In the genomic region with DNA sequence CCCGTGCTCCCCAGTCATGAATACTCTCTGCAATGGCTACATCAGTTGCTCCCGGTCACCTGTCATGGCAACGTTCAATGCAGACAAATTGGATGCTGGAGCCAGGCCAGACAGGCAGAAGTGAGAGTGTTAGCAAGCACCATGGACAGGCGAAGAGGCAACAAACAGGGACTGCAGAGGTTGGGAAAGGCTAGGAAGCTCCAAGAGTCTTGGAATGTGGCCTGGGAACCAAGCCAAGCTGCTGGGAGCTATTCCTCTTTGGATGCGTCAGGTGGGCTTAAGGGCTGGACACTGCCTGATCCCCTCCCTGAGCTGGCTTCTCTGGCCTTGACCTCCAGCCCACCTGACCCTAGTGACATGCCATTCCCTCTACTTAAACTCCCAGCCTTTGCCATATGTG, we compare ENCODE assay signal across 31 cellular contexts.
DNase-seq lines count a peak whose midpoint lies in the region; ATAC-seq, FAIRE-seq and TF ChIP-seq lines count a peak whose summit lies in the region.
"Had no signal": no experiment of that assay in that cellular context is flagged by ENCODE, and none has a peak within 500 bp of the region (broad histone marks: within the 10 kb centered on the region; RNA-seq: fewer than 3 reads in every experiment).

No MANE protein-coding gene starts in this region.

- TF ChIP-seq CTCF in RWPE2 (IDR thresholded peaks at IDR 0.05; ENCODE audit: poor library complexity, severe bottlenecking) (no peak), kidney (IDR thresholded peaks at IDR 0.05; ENCODE audit: borderline replicate concordance, extremely low read depth, insufficient read depth) (no peak), sigmoid colon (IDR thresholded peaks at IDR 0.05) (no peak)

- WGBS in sigmoid colon, 2 donors = 75 to 76% methylated on average over 5 of the region's 5 CpGs

- H3K9me3 ChIP-seq in RWPE2 (ENCODE audit: severe bottlenecking) = no peaks in the 10 kb centered on the region
- H3K9me3 ChIP-seq in kidney (ENCODE audit: control insufficient read depth in 1 of 2, low read length in 2 of 2) = no peaks in the 10 kb centered on the region
- no peaks in the 10 kb centered on the region for H3K9me3 ChIP-seq in sigmoid colon
- H3K9me3 ChIP-seq: A549, ascending aorta, BLaER1, MG63, psoas muscle, suprapubic skin, uterus had no signal

- no peak for TF ChIP-seq RAD21 in Ishikawa (IDR thresholded peaks at IDR 0.05; ENCODE audit: low read depth)

- no peak for TF ChIP-seq POLR2A in sigmoid colon (IDR thresholded peaks at IDR 0.05)

- peak; percentile 57 for ATAC-seq in RWPE2 (ENCODE audit: low read depth)
- ATAC-seq in sciatic nerve = no peak
- ATAC-seq in HG03196 (IDR thresholded peaks at IDR 0.05; ENCODE audit: unreplicated experiment) = no peak
- ATAC-seq: activated T-helper 17 cell treated with anti-CD3 and anti-CD28 coated beads, Interleukin-2, amount 50 U/mL, for 72 hours; left ventricle myocardium superior; naive thymus-derived CD4-positive, alpha-beta T cell; psoas muscle; stimulated activated memory B cell treated with anti-CD40 and anti-IgM and Interleukin-4, amounts not matched to agents 10 μg/mL and 1 μg/mL and 100 μg/mL, for 72 hours had no signal

- intact Hi-C loops in kidney (cut with DNase I) = no loop called here
- intact Hi-C loops in sciatic nerve (cut with DNase I) = no loop called here
- intact Hi-C loops in sigmoid colon (cut with DNase I) = no loop called here

- H3K4me1 ChIP-seq in RWPE2 (ENCODE audit: insufficient read depth, poor library complexity, severe bottlenecking) = peaks cover 9% of the 10 kb centered on the region
- no peaks in the 10 kb centered on the region for H3K4me1 ChIP-seq in kidney (ENCODE audit: control insufficient read depth in 1 of 2, insufficient read depth in 1 of 2, low read depth in 1 of 2, low read length in 2 of 2)
- H3K4me1 ChIP-seq in sigmoid colon = no peaks in the 10 kb centered on the region
- H3K4me1 ChIP-seq: A549, ascending aorta, psoas muscle, suprapubic skin, uterus had no signal

- TF ChIP-seq EP300 in Ishikawa (IDR thresholded peaks at IDR 0.05; ENCODE audit: borderline replicate concordance) = no peak
- TF ChIP-seq EP300 in sigmoid colon (IDR thresholded peaks at IDR 0.05) = no peak

- peak; percentile 33 for DNase-seq in NCI-H1092 (lab: John Stamatoyannopoulos, UW)
- DNase-seq in NCI-H1092 treated with DMSO at 0.1 percent for 48 hours (lab: John Stamatoyannopoulos, UW) = no peak
- no peak for DNase-seq in RWPE2 (ENCODE audit: low spot score)
- peak; percentile 42 for DNase-seq in kidney
- DNase-seq in sciatic nerve (ENCODE audit: low spot score) = no peak
- DNase-seq in sigmoid colon = no peak
- DNase-seq: activated CD4-positive, alpha-beta T cell treated with anti-CD3 and anti-CD28 coated beads, Interleukin-2, amount 50 U/mL, for 4 hours; activated CD4-positive, CD25-positive, alpha-beta regulatory T cell; activated CD8-positive, alpha-beta memory T cell treated with anti-CD3 and anti-CD28 coated beads, Interleukin-2, amount 50 U/mL, for 4 hours; COR-L47; dorsolateral prefrontal cortex; HCEC 1CT; left ventricle myocardium superior; MG63; naive thymus-derived CD4-positive, alpha-beta T cell; NCI-H1436 treated with DMSO at 0.1 percent for 48 hours; nucleus accumbens; psoas muscle; Right ventricle myocardium superior; small intestine; stimulated activated CD4-positive, alpha-beta T cell treated with anti-CD3 and anti-CD28 coated beads, Interleukin-2, amount 100 ng/mL, for 48 hours; uterus had no signal

- no peak overlapping the region for H3K9ac ChIP-seq in kidney (ENCODE audit: low read length in 2 of 2)
- H3K9ac ChIP-seq: BLaER1 had no signal

- no peak for FAIRE-seq in kidney (lab: Jason Lieb, UNC)
- FAIRE-seq: A549, GM19239, small intestine had no signal

- H3K27me3 ChIP-seq in RWPE2 (ENCODE audit: insufficient read depth, poor library complexity, severe bottlenecking) = no peaks in the 10 kb centered on the region
- H3K27me3 ChIP-seq in sigmoid colon = peaks cover 0 to 3% (median 0%) of the 10 kb centered on the region in 3 donors
- H3K27me3 ChIP-seq: ascending aorta, BLaER1, MG63, uterus had no signal

- H3K4me3 ChIP-seq in RWPE2 (ENCODE audit: severe bottlenecking) (no peak overlapping the region), kidney (ENCODE audit: low read length in 2 of 2) (no peak overlapping the region), sigmoid colon (no peak overlapping the region)
- H3K4me3 ChIP-seq: A549, ascending aorta, BLaER1, dorsolateral prefrontal cortex, MG63, psoas muscle, suprapubic skin, uterus had no signal

- no peak overlapping the region for H3K27ac ChIP-seq in RWPE2 (ENCODE audit: poor library complexity, severe bottlenecking)
- H3K27ac ChIP-seq in kidney (ENCODE audit: low read depth in 2 of 2, low read length in 2 of 2) = no peak overlapping the region
- no peak overlapping the region for H3K27ac ChIP-seq in sigmoid colon
- H3K27ac ChIP-seq: A549, ascending aorta, BLaER1, dorsolateral prefrontal cortex, psoas muscle, suprapubic skin, uterus had no signal

- no peaks in the 10 kb centered on the region for H3K36me3 ChIP-seq in RWPE2 (ENCODE audit: low read depth)
- no peaks in the 10 kb centered on the region for H3K36me3 ChIP-seq in kidney (ENCODE audit: control insufficient read depth in 1 of 2, insufficient read depth in 2 of 2, low read length in 2 of 2)
- no peaks in the 10 kb centered on the region for H3K36me3 ChIP-seq in sigmoid colon
- H3K36me3 ChIP-seq: ascending aorta, BLaER1, MG63, suprapubic skin, uterus had no signal

TF ChIP-seq in Ishikawa, 13 proteins besides CTCF, POLR2A, EP300 and RAD21:
- TF ChIP-seq ZBTB7A (IDR thresholded peaks at IDR 0.05; ENCODE audit: low read depth) = no peak
- TF ChIP-seq, protein P1, sequence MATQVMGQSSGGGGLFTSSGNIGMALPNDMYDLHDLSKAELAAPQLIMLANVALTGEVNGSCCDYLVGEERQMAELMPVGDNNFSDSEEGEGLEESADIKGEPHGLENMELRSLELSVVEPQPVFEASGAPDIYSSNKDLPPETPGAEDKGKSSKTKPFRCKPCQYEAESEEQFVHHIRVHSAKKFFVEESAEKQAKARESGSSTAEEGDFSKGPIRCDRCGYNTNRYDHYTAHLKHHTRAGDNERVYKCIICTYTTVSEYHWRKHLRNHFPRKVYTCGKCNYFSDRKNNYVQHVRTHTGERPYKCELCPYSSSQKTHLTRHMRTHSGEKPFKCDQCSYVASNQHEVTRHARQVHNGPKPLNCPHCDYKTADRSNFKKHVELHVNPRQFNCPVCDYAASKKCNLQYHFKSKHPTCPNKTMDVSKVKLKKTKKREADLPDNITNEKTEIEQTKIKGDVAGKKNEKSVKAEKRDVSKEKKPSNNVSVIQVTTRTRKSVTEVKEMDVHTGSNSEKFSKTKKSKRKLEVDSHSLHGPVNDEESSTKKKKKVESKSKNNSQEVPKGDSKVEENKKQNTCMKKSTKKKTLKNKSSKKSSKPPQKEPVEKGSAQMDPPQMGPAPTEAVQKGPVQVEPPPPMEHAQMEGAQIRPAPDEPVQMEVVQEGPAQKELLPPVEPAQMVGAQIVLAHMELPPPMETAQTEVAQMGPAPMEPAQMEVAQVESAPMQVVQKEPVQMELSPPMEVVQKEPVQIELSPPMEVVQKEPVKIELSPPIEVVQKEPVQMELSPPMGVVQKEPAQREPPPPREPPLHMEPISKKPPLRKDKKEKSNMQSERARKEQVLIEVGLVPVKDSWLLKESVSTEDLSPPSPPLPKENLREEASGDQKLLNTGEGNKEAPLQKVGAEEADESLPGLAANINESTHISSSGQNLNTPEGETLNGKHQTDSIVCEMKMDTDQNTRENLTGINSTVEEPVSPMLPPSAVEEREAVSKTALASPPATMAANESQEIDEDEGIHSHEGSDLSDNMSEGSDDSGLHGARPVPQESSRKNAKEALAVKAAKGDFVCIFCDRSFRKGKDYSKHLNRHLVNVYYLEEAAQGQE (IDR thresholded peaks at IDR 0.05; ENCODE audit: low read depth) = peak; percentile 48; the same call in 1 of the 2 replicates
- no peak for TF ChIP-seq CEBPB (IDR thresholded peaks at IDR 0.05)
- TF ChIP-seq NFIC (IDR thresholded peaks at IDR 0.05) = no peak
- TF ChIP-seq CREB1 (IDR thresholded peaks at IDR 0.05; ENCODE audit: low read depth) = no peak

Comparison
In these comparisons a context has a peak if more than half of its experiments do, and no peak if none do; other contexts are left out.
1. DNase-seq: peak in NCI-H1092 (single experiment) and kidney (single experiment); none in NCI-H1092 treated with DMSO at 0.1 percent for 48 hours (single experiment), RWPE2 (single experiment), sciatic nerve (single experiment) and sigmoid colon (single experiment).